In genomic region chr13:46801831-46802230, GRCh38 we compare ENCODE assay signal across 25 cellular contexts.
"Had no signal": no experiment of that assay in that cellular context is flagged by ENCODE, and none has a peak within 500 bp of the region (broad histone marks: within the 10 kb centered on the region; RNA-seq: fewer than 3 reads in every experiment).

No MANE protein-coding gene starts in this region.

- H3K36me3 Mint-ChIP-seq: activated naive CD8-positive, alpha-beta T cell treated with anti-CD3 and anti-CD28 coated beads, Interleukin-2, amount 10 ng/mL, durations not matched to agents 7 days and 5 days; immature natural killer cell; natural killer cell treated with Interleukin-12 subunit alpha and Interleukin-12 subunit beta and Interleukin-15 and Interleukin-18, amount 100 ng/mL, for 72 hours; stimulated activated memory B cell treated with anti-CD40 and anti-IgM and Interleukin-4, amounts not matched to agents 10 μg/mL and 1 μg/mL and 100 μg/mL, for 72 hours; WTC11 had no signal

- H3K4me3 Mint-ChIP-seq: activated naive CD8-positive, alpha-beta T cell treated with anti-CD3 and anti-CD28 coated beads, Interleukin-2, amount 10 ng/mL, durations not matched to agents 7 days and 5 days; immature natural killer cell; natural killer cell treated with Interleukin-12 subunit alpha and Interleukin-12 subunit beta and Interleukin-15 and Interleukin-18, amount 100 ng/mL, for 72 hours; stimulated activated memory B cell treated with anti-CD40 and anti-IgM and Interleukin-4, amounts not matched to agents 10 μg/mL and 1 μg/mL and 100 μg/mL, for 72 hours; WTC11 had no signal

- H3K9me3 ChIP-seq: esophagus muscularis mucosa, pancreas, psoas muscle, right atrium auricular region, stomach, suprapubic skin, tibial nerve had no signal

- FAIRE-seq: frontal cortex, pancreas had no signal

- H3K27ac ChIP-seq: esophagus muscularis mucosa, hepatocyte, pancreas, psoas muscle, right atrium auricular region, stomach, suprapubic skin, tibial nerve had no signal

- H3K27ac Mint-ChIP-seq: activated naive CD8-positive, alpha-beta T cell treated with anti-CD3 and anti-CD28 coated beads, Interleukin-2, amount 10 ng/mL, durations not matched to agents 7 days and 5 days; natural killer cell treated with Interleukin-12 subunit alpha and Interleukin-12 subunit beta and Interleukin-15 and Interleukin-18, amount 100 ng/mL, for 72 hours; stimulated activated memory B cell treated with anti-CD40 and anti-IgM and Interleukin-4, amounts not matched to agents 10 μg/mL and 1 μg/mL and 100 μg/mL, for 72 hours; WTC11 had no signal

- H3K27me3 ChIP-seq: esophagus muscularis mucosa, hepatocyte, right atrium auricular region, stomach, suprapubic skin, tibial nerve had no signal

- DNase-seq: activated CD8-positive, alpha-beta memory T cell treated with anti-CD3 and anti-CD28 coated beads, Interleukin-2, amount 50 U/mL, for 4 hours; activated naive CD4-positive, alpha-beta T cell treated with Interleukin-2 at 50 U/mL for 16 hours; activated naive CD8-positive, alpha-beta T cell treated with anti-CD3 and anti-CD28 coated beads, Interleukin-2, amount 10 ng/mL, durations not matched to agents 7 days and 5 days; activated T-cell treated with anti-CD3 and anti-CD28 coated beads, Interleukin-2, amount 50 U/mL, for 48 hours; amygdala; dermis blood vessel endothelial cell; effector memory CD4-positive, alpha-beta T cell; glutamatergic neuron; immature natural killer cell; kidney glomerular epithelial cell; midbrain; pancreas; psoas muscle; stimulated activated CD4-positive, alpha-beta T cell treated with anti-CD3 and anti-CD28 coated beads, Interleukin-1b, Interleukin-23, amount 100 ng/mL, for 48 hours; stomach; T-helper 9 cell had no signal

- H3K36me3 ChIP-seq: esophagus muscularis mucosa, pancreas, right atrium auricular region, stomach, suprapubic skin, tibial nerve had no signal

- H3K4me3 ChIP-seq: esophagus muscularis mucosa, hepatocyte, pancreas, psoas muscle, right atrium auricular region, stomach, suprapubic skin, tibial nerve had no signal

- H3K4me1 ChIP-seq: right atrium auricular region had no signal

- H3K9me3 Mint-ChIP-seq: activated naive CD8-positive, alpha-beta T cell treated with anti-CD3 and anti-CD28 coated beads, Interleukin-2, amount 10 ng/mL, durations not matched to agents 7 days and 5 days; immature natural killer cell had no signal
